In genomic region chr9:76419782-76420380, GRCh38 we compare ENCODE assay signal across 9 cellular contexts. TPM values are rescaled to one million over a fixed set of nuclear protein-coding genes. Genes with fewer than 3 reads are reported as not detected.
DNase-seq lines count a peak whose midpoint lies in the region; ATAC-seq and TF ChIP-seq lines count a peak whose summit lies in the region.
"Had no signal": no experiment of that assay in that cellular context is flagged by ENCODE, and none has a peak within 500 bp of the region (broad histone marks: within the 10 kb centered on the region; RNA-seq: fewer than 3 reads in every experiment).

No MANE protein-coding gene starts in this region.

- CTCF ChIA-PET in HEK293T (lab: Yijun Ruan, JAX) (interaction anchor here (1.0 to 1.1 kb wide), 3 partner anchors 14 to 64 kb away, joined by 3 read pairs; no protein-coding TSS in a partner anchor), T-cell (lab: Charles Lee) (no interaction called here)

- no peaks in the 10 kb centered on the region for H3K27me3 Mint-ChIP-seq in T-cell

- POLR2A ChIA-PET in HEK293T (lab: Yijun Ruan, JAX): interaction anchor here (0.6 kb wide), 1 partner anchor 25 kb away, joined by 5 read pairs; the partner anchor contains the start of gene RFK
- POLR2A ChIA-PET in T-cell (lab: Charles Lee): no interaction called here

- H3K4me1 Mint-ChIP-seq in T-cell: peaks cover 14 to 38% (median 29%) of the 10 kb centered on the region in 3 donors
- H3K4me1 Mint-ChIP-seq: nephron had no signal

- peak; percentile 43 for DNase-seq in COLO829 (ENCODE audit: low spot score)
- DNase-seq in HEK293T (ENCODE audit: extremely low spot score): peak; percentile 56
- peak; percentile 31 for DNase-seq in amniotic epithelial cell (ENCODE audit: low read depth)
- peak; percentile 20 to 37 for DNase-seq in lung microvascular endothelial cell (ENCODE audit: low read depth in 2 of 2)
- no peak for DNase-seq in hippocampal formation (lab: John Stamatoyannopoulos, UW)
- no peak for DNase-seq in T-cell
- DNase-seq in GOT3 (lab: John Stamatoyannopoulos, UW): no peak

- H3K36me3 Mint-ChIP-seq in T-cell: no peaks in the 10 kb centered on the region

- H3K27ac Mint-ChIP-seq in T-cell: no peak overlapping the region
- H3K27ac Mint-ChIP-seq: nephron had no signal

- no peaks in the 10 kb centered on the region for H3K9me3 Mint-ChIP-seq in T-cell
- H3K9me3 Mint-ChIP-seq: nephron had no signal

- no peak for ATAC-seq in HG03039 (IDR thresholded peaks at IDR 0.05; ENCODE audit: unreplicated experiment)
- no peak for ATAC-seq in T-cell (replicated peaks in 1 of 4)

- no peak overlapping the region for H3K4me3 Mint-ChIP-seq in T-cell
- H3K4me3 Mint-ChIP-seq: nephron had no signal

TF ChIP-seq in HEK293T, 16 proteins besides CTCF, POLR2A, EP300 and RAD21:
- TF ChIP-seq SUZ12 (IDR thresholded peaks at IDR 0.05) (no peak), ELF4 (IDR thresholded peaks at IDR 0.05) (no peak), TARDBP (IDR thresholded peaks at IDR 0.05) (no peak), FOXA1 (IDR thresholded peaks at IDR 0.05) (no peak), L3MBTL2 (conservative IDR thresholded peaks at IDR 0.05) (no peak)
- TF ChIP-seq, protein P1, sequence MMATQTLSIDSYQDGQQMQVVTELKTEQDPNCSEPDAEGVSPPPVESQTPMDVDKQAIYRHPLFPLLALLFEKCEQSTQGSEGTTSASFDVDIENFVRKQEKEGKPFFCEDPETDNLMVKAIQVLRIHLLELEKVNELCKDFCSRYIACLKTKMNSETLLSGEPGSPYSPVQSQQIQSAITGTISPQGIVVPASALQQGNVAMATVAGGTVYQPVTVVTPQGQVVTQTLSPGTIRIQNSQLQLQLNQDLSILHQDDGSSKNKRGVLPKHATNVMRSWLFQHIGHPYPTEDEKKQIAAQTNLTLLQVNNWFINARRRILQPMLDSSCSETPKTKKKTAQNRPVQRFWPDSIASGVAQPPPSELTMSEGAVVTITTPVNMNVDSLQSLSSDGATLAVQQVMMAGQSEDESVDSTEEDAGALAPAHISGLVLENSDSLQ (IDR thresholded peaks at IDR 0.05): no peak

RNA-seq across cellular contexts. Expression of gene RFK, which starts 25.7 kb away (rescaled TPM):
- total RNA-seq in lung microvascular endothelial cell (37.3 and 53.4 TPM in 2 replicates), T-cell (10 to 100 TPM in 3 of 5 donors, 1 to 10 TPM in 2; 8.9 to 13.5 (median 11.0) TPM)

RNA-seq across cellular contexts. Expression of gene GCNT1, which starts 39.1 kb away (rescaled TPM):
- total RNA-seq in lung microvascular endothelial cell: 5.0 and 11.1 TPM in 2 replicates
- total RNA-seq in T-cell: 1 to 10 TPM; 3.8 to 9.6 (median 4.9) TPM

Comparison
In these comparisons a context has a peak if more than half of its experiments do, and no peak if none do; other contexts are left out.
1. DNase-seq: peak in COLO829 (single experiment), HEK293T (single experiment), amniotic epithelial cell (single experiment) and lung microvascular endothelial cell (2 of 2); none in hippocampal formation (0 of 2), T-cell (0 of 34) and GOT3 (single experiment).